Comparison of ENCODE assay signal across 1 cellular context in genomic region chr6:69232506-69233194, GRCh38.
TF ChIP-seq lines count a peak whose summit lies in the region.

No MANE protein-coding gene starts in this region.

TF ChIP-seq in GM12878, 131 proteins besides CTCF, POLR2A, EP300 and RAD21 (continued from another document and continues in another):
- TF ChIP-seq ZBTB4 (CRISPR knock-in tag; IDR thresholded peaks at IDR 0.05): no peak
- no peak for TF ChIP-seq PAX5 (IDR thresholded peaks at IDR 0.05; ENCODE audit: borderline replicate concordance, low read depth, low read length)
- no peak for TF ChIP-seq POLR2AphosphoS2 (IDR thresholded peaks at IDR 0.05; ENCODE audit: low read depth, low read length)
- TF ChIP-seq SPI1 (IDR thresholded peaks at IDR 0.05; ENCODE audit: borderline replicate concordance, insufficient read depth, low read depth, low read length): no peak
- TF ChIP-seq NKRF (conservative IDR thresholded peaks at IDR 0.05): 0 out of 2 replicates have a peak, but pooled peaks have one; percentile 44
- peak; percentile 33 to 50; a peak in 2 of 4 replicates for TF ChIP-seq BHLHE40 (IDR thresholded peaks at IDR 0.05; ENCODE audit: borderline replicate concordance in 1 of 2, low read depth in 2 of 2, low read length in 1 of 2)
- no peak for TF ChIP-seq CHD4 (IDR thresholded peaks at IDR 0.05)
- TF ChIP-seq USF2 (IDR thresholded peaks at IDR 0.05; ENCODE audit: borderline replicate concordance, low read depth, low read length): no peak
- 0 out of 2 replicates have a peak, but pooled peaks have one; percentile 31 for TF ChIP-seq CREB1 (IDR thresholded peaks at IDR 0.05; ENCODE audit: low read depth)
- no peak for TF ChIP-seq ZBTB33 (IDR thresholded peaks at IDR 0.05)
- TF ChIP-seq MEF2B (IDR thresholded peaks at IDR 0.05; ENCODE audit: partially characterized antibody, poor library complexity, severe bottlenecking): no peak
- TF ChIP-seq ZBTB40 (IDR thresholded peaks at IDR 0.05; ENCODE audit: borderline replicate concordance): peak; percentile 79
- no peak for TF ChIP-seq USF1 (IDR thresholded peaks at IDR 0.05; ENCODE audit: borderline replicate concordance, extremely low read length, insufficient read depth, low read depth, low read length)
- TF ChIP-seq YY1 (IDR thresholded peaks at IDR 0.05; ENCODE audit: low read depth, low read length): 0 out of 2 replicates have a peak, but pooled peaks have one; percentile 21
- no peak for TF ChIP-seq ATF3 (IDR thresholded peaks at IDR 0.05; ENCODE audit: borderline replicate concordance, extremely low read depth, low read depth, low read length)
- no peak for TF ChIP-seq GABPA (IDR thresholded peaks at IDR 0.05; ENCODE audit: low read depth)
- TF ChIP-seq IRF4 (IDR thresholded peaks at IDR 0.05; ENCODE audit: low read depth, low read length): no peak
- no peak for TF ChIP-seq ZNF592 (IDR thresholded peaks at IDR 0.05)
- no peak for TF ChIP-seq CHD1 (IDR thresholded peaks at IDR 0.05; ENCODE audit: low read depth, low read length)
- no peak for TF ChIP-seq KAT2A (conservative IDR thresholded peaks at IDR 0.05; ENCODE audit: control insufficient read depth, low read depth, low read length)
- TF ChIP-seq HDGF (IDR thresholded peaks at IDR 0.05): no peak
- no peak for TF ChIP-seq CUX1 (IDR thresholded peaks at IDR 0.05; ENCODE audit: insufficient replicate concordance, low read depth, low read length)
- TF ChIP-seq CEBPB (IDR thresholded peaks at IDR 0.05; ENCODE audit: borderline replicate concordance in 1 of 2, low read depth in 2 of 2, low read length in 2 of 2): no peak
- no peak for TF ChIP-seq SREBF2 (IDR thresholded peaks at IDR 0.05; ENCODE audit: low read length)
- no peak for TF ChIP-seq MYC (IDR thresholded peaks at IDR 0.05; ENCODE audit: insufficient read depth, insufficient read length, insufficient replicate concordance, low read length, severe bottlenecking)
- TF ChIP-seq KDM1A (IDR thresholded peaks at IDR 0.05; ENCODE audit: borderline replicate concordance): no peak
- TF ChIP-seq NR2C2 (IDR thresholded peaks at IDR 0.05; ENCODE audit: borderline replicate concordance, control insufficient read depth, insufficient read length, low read depth): no peak
- TF ChIP-seq SMC3 (IDR thresholded peaks at IDR 0.05; ENCODE audit: borderline replicate concordance, low read length): no peak
- TF ChIP-seq RAD51 (IDR thresholded peaks at IDR 0.05): no peak
- no peak for TF ChIP-seq FOS (IDR thresholded peaks at IDR 0.05; ENCODE audit: borderline replicate concordance, extremely low read depth, insufficient read length)
- no peak for TF ChIP-seq PML (IDR thresholded peaks at IDR 0.05; ENCODE audit: low read length)
- no peak for TF ChIP-seq SRF (IDR thresholded peaks at IDR 0.05; ENCODE audit: low read depth in 2 of 2, low read length in 2 of 2)
